ENCODE assay signal across 1 cellular context in the genomic region with DNA sequence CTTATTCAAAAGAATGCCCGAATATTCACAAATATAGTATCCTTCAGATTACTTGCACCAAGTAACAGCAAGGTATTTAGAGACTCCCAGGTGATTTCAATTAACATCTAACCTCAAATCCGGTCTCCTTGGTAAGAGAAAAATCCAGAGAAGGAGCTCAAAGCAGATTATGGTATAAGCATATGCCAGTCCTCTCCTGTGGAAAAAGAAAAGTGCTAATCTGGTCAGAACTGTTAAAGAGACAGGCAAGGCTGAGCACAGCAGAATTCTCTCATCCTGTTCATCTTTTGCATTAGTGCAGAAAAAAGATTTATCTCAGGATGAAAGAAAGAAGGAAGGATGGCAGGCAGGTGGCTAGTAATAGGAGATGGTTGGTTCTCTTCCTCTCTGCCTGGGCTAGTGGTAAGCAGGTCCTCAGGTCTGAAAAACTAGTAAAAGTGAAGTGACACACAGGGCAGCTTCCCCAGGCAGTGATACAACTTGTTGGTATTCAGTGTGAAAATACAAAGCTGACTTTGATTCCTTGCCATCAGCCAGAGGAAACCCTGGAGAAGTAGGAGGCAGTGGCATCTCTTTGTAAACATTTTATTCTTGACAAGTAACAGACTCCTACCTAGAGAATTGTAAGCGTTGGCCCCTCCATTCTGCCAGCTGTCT.
TF ChIP-seq lines count a peak whose summit lies in the region.

No MANE protein-coding gene starts in this region.

TF ChIP-seq in IMR-90, 13 proteins besides CTCF, POLR2A, EP300 and RAD21:
- no peak for TF ChIP-seq BHLHE40 (IDR thresholded peaks at IDR 0.05; ENCODE audit: low read depth, low read length)
- TF ChIP-seq, protein P1, sequence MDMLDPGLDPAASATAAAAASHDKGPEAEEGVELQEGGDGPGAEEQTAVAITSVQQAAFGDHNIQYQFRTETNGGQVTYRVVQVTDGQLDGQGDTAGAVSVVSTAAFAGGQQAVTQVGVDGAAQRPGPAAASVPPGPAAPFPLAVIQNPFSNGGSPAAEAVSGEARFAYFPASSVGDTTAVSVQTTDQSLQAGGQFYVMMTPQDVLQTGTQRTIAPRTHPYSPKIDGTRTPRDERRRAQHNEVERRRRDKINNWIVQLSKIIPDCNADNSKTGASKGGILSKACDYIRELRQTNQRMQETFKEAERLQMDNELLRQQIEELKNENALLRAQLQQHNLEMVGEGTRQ (IDR thresholded peaks at IDR 0.05; ENCODE audit: low read depth, low read length), result no peak
- no peak for TF ChIP-seq CHD1 (IDR thresholded peaks at IDR 0.05; ENCODE audit: low read depth, low read length)
